18 cellular contexts compared by ENCODE assay signal in genomic region chr5:145166173-145166572, GRCh38.
DNase-seq lines count a peak whose midpoint lies in the region; TF ChIP-seq lines count a peak whose summit lies in the region.
"Had no signal": no experiment of that assay in that cellular context is flagged by ENCODE, and none has a peak within 500 bp of the region (broad histone marks: within the 10 kb centered on the region; RNA-seq: fewer than 3 reads in every experiment).

No MANE protein-coding gene starts in this region.

- H3K4me1 Mint-ChIP-seq in Calu3 (ENCODE audit: low read depth, unreplicated experiment), result no peaks in the 10 kb centered on the region
- H3K4me1 Mint-ChIP-seq: CD14-positive monocyte; CD4-positive, alpha-beta memory T cell; CD4-positive, CD25-positive, alpha-beta regulatory T cell; CD8-positive, alpha-beta memory T cell had no signal

- no peaks in the 10 kb centered on the region for H3K36me3 Mint-ChIP-seq in Calu3 (ENCODE audit: insufficient read depth, unreplicated experiment)
- H3K36me3 Mint-ChIP-seq: CD14-positive monocyte; CD4-positive, alpha-beta memory T cell; CD4-positive, CD25-positive, alpha-beta regulatory T cell; CD8-positive, alpha-beta memory T cell had no signal

- H3K27me3 Mint-ChIP-seq in Calu3 (ENCODE audit: unreplicated experiment), result no peaks in the 10 kb centered on the region
- H3K27me3 Mint-ChIP-seq: CD4-positive, alpha-beta memory T cell; CD4-positive, CD25-positive, alpha-beta regulatory T cell; CD8-positive, alpha-beta memory T cell had no signal

- CTCF ChIA-PET in HEK293T (lab: Yijun Ruan, JAX), result no interaction called here
- CTCF ChIA-PET in Calu3 (lab: Charles Lee), result no interaction called here

- H3K9me3 Mint-ChIP-seq in Calu3 (ENCODE audit: low read depth, unreplicated experiment), result no peaks in the 10 kb centered on the region

- H3K4me3 Mint-ChIP-seq in Calu3 (ENCODE audit: low read depth, unreplicated experiment), result no peak overlapping the region
- H3K4me3 Mint-ChIP-seq: CD14-positive monocyte; CD4-positive, CD25-positive, alpha-beta regulatory T cell; CD8-positive, alpha-beta memory T cell had no signal

- no peaks in the 10 kb centered on the region for H3K27me3 ChIP-seq in neural cell (ENCODE audit: insufficient read depth, low read depth, low read length)
- H3K27me3 ChIP-seq: BE2C, BLaER1 had no signal

- TF ChIP-seq CTCF in neural cell (IDR thresholded peaks at IDR 0.05; ENCODE audit: poor library complexity, severe bottlenecking), result no peak
- no peak for TF ChIP-seq CTCF in Calu3 (IDR thresholded peaks at IDR 0.05; ENCODE audit: unreplicated experiment)

- POLR2A ChIA-PET in HEK293T (lab: Yijun Ruan, JAX), result no interaction called here

- no peaks in the 10 kb centered on the region for H3K36me3 ChIP-seq in neural cell (ENCODE audit: insufficient read depth, low read length)
- H3K36me3 ChIP-seq: BE2C, BLaER1 had no signal

- H3K27ac Mint-ChIP-seq in Calu3 (ENCODE audit: unreplicated experiment), result no peak overlapping the region
- H3K27ac Mint-ChIP-seq: CD14-positive monocyte; CD4-positive, alpha-beta memory T cell; CD4-positive, CD25-positive, alpha-beta regulatory T cell; CD8-positive, alpha-beta memory T cell had no signal

- H3K4me3 ChIP-seq in neural cell (ENCODE audit: low read length), result no peak overlapping the region
- H3K4me3 ChIP-seq: A549, BLaER1 had no signal

- TF ChIP-seq EP300 in neural cell (conservative IDR thresholded peaks at IDR 0.05; ENCODE audit: poor library complexity, severe bottlenecking), result peak; percentile 88

- H3K4me2 ChIP-seq in neural cell (ENCODE audit: low read length), result no peak overlapping the region
- H3K4me2 ChIP-seq: A549, BLaER1 had no signal

- no peaks in the 10 kb centered on the region for H3K79me2 ChIP-seq in neural cell (replicated peaks; ENCODE audit: insufficient read depth, low read length)

- no peaks in the 10 kb centered on the region for H3F3A ChIP-seq in neural cell (ENCODE audit: insufficient read depth, low read length, poor library complexity, severe bottlenecking)

- intact Hi-C loops in Calu3 (cut with micrococcal nuclease; ENCODE audit: unreplicated experiment), result no loop called here

- H3K9me2 ChIP-seq in neural cell (ENCODE audit: insufficient read depth, low read length), result no peaks in the 10 kb centered on the region

- no TSS peak for BruUV-seq in Calu3 (replicated peaks; lab: Mats Ljungman, UMichigan)

- no peak for TF ChIP-seq RAD21 in neural cell (conservative IDR thresholded peaks at IDR 0.05)

- no peaks in the 10 kb centered on the region for H4K20me1 ChIP-seq in neural cell (ENCODE audit: insufficient read depth)
- H4K20me1 ChIP-seq: BLaER1 had no signal

- H3K9ac ChIP-seq in neural cell (ENCODE audit: low read length), result no peak overlapping the region
- H3K9ac ChIP-seq: BLaER1 had no signal

- DNase-seq in NCI-H1417 (lab: John Stamatoyannopoulos, UW), result peak in 2 of 3 experiments; percentile 21 to 31
- no peak for DNase-seq in NCI-H1417 treated with DMSO at 0.1 percent for 48 hours (lab: John Stamatoyannopoulos, UW)
- no peak for DNase-seq in HEK293T (ENCODE audit: extremely low spot score)
- DNase-seq in Calu3, result no peak
- no peak for DNase-seq in NCI-H510A treated with DMSO at 0.1 percent for 48 hours (lab: John Stamatoyannopoulos, UW)
- DNase-seq: BE2C; C1 segment of cervical spinal cord; CD4-positive, alpha-beta memory T cell; CD4-positive, CD25-positive, alpha-beta regulatory T cell; CD8-positive, alpha-beta memory T cell; COR-L47; DMS79 treated with DMSO at 0.1 percent for 48 hours; GF-D8 had no signal

- peak overlapping the region; percentile 4 for H3K27ac ChIP-seq in neural cell (ENCODE audit: low read length)
- H3K27ac ChIP-seq: 22Rv1, A549, BLaER1 had no signal

- no peaks in the 10 kb centered on the region for H3K9me3 ChIP-seq in neural cell (ENCODE audit: low read length)
- H3K9me3 ChIP-seq: A549, BE2C, BLaER1 had no signal

- H2AFZ ChIP-seq in neural cell (ENCODE audit: low read depth, low read length), result no peak overlapping the region

TF ChIP-seq in HEK293T, 16 proteins besides CTCF, POLR2A, EP300 and RAD21:
- TF ChIP-seq PKNOX1 (IDR thresholded peaks at IDR 0.05), result 0 out of 2 replicates have a peak, but pooled peaks have one; percentile 23
- TF ChIP-seq ELF4 (IDR thresholded peaks at IDR 0.05), result no peak

TF ChIP-seq in neural cell, 6 proteins besides CTCF, POLR2A, EP300 and RAD21:
- TF ChIP-seq MXI1 (conservative IDR thresholded peaks at IDR 0.05; ENCODE audit: poor library complexity, severe bottlenecking) (no peak), SMC3 (conservative IDR thresholded peaks at IDR 0.05; ENCODE audit: poor library complexity) (no peak), POLR2AphosphoS5 (IDR thresholded peaks at IDR 0.05) (peak; percentile 86), EZH2 (IDR thresholded peaks at IDR 0.05; ENCODE audit: borderline replicate concordance, insufficient read depth, low read length, poor library complexity, severe bottlenecking) (no peak), TAF1 (IDR thresholded peaks at IDR 0.05; ENCODE audit: low read depth) (no peak), REST (IDR thresholded peaks at IDR 0.05; ENCODE audit: borderline replicate concordance) (peak; percentile 88)
TF ChIP-seq in neural cell: peak in this region for 2.

Comparison
In these comparisons a context has a peak if more than half of its experiments do, and no peak if none do; other contexts are left out.
1. DNase-seq: peak in NCI-H1417 (2 of 3); none in NCI-H1417 treated with DMSO at 0.1 percent for 48 hours (single experiment), HEK293T (single experiment), Calu3 (single experiment) and NCI-H510A treated with DMSO at 0.1 percent for 48 hours (single experiment).